Comparison of ENCODE assay signal across 17 cellular contexts in genomic region chr3:192128060-192128459, GRCh38.
"Had no signal": no experiment of that assay in that cellular context is flagged by ENCODE, and none has a peak within 500 bp of the region (broad histone marks: within the 10 kb centered on the region; RNA-seq: fewer than 3 reads in every experiment).

No MANE protein-coding gene starts in this region.

- FAIRE-seq: frontal cortex had no signal

- DNase-seq: activated CD4-positive, alpha-beta T cell treated with anti-CD3 and anti-CD28 coated beads, Interleukin-2, amount 10 ng/mL, durations not matched to agents 7 days and 5 days; activated CD8-positive, alpha-beta memory T cell treated with anti-CD3 and anti-CD28 coated beads, Interleukin-2, amount 50 U/mL, for 48 hours; activated gamma-delta T cell; activated T-cell treated with anti-CD3 and anti-CD28 coated beads, Interleukin-2, amount 50 U/mL, for 72 hours; endodermal cell; islet precursor cell; mucosa of descending colon; naive thymus-derived CD4-positive, alpha-beta T cell; ovary; stimulated activated CD4-positive, alpha-beta T cell treated with anti-CD3 and anti-CD28 coated beads, Interleukin-12 subunit alpha, Interleukin-12 subunit beta, amount 100 ng/mL, for 4 hours; stimulated activated CD4-positive, alpha-beta T cell treated with anti-CD3 and anti-CD28 coated beads, Interleukin-2, amount 100 ng/mL, for 24 hours; stomach; testis; upper lobe of left lung had no signal

- ATAC-seq: activated naive CD4-positive, alpha-beta T cell treated with anti-CD3 and anti-CD28 coated beads, Interleukin-2, amount 50 U/mL, for 72 hours; activated T-cell treated with anti-CD3 and anti-CD28 coated beads, Interleukin-2, amount 50 U/mL, for 72 hours; left lobe of liver; mucosa of descending colon; naive thymus-derived CD4-positive, alpha-beta T cell had no signal
